1 cellular context compared by ENCODE assay signal in the genomic region with DNA sequence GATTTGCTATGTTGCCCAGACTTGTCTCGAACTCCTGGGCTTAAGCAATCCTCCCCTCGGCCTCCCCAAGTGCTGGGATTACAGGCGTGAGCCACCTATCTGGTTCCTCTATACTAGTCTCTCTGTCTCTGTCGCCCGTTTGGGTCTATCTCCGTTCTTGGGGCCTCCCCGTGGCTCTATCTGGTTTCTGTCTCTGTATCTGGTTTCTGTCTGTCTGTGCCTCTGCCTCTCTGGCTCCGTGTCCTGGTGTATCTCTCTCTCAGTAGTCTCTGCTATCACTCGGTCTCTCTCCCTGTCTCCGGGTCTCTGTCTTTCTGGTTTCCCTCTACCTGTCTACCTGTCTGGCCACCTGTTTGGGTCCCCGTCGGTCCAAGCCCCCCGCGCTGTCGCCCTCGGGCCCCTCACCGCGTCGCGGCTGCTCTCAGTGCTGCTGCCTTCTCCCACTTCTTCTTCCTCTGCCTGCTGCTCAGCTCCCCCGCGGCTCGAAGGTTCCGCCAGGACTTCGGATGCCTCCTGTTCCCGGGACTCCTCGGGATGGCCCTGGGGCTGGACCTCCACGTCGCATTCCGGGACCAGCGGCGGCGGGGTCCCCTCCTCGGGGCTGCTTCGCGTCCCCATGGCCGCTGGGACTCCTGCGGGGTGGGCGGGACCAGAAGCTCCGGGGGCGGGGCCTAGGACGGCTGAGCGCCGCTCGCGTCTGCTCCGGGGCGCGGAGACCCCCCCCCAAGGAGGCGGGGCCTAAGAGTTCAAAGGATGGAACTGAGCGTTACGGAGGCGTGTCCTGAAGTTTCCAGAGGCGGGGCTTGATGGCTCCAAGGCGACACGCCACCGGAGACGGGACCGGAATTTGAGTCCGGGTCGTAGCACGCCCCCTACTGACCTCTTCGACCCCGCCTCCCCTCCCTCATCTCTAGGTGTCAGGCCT.
A peak's percentile ranks its signal among the peaks of the same experiment; 100 is the strongest.
TF ChIP-seq lines count a peak whose summit lies in the region.

No MANE protein-coding gene starts in this region.

TF ChIP-seq in HepG2, 621 proteins besides CTCF, POLR2A, EP300 and RAD21 (continued from another document and continues in another):
- TF ChIP-seq, protein P1, sequence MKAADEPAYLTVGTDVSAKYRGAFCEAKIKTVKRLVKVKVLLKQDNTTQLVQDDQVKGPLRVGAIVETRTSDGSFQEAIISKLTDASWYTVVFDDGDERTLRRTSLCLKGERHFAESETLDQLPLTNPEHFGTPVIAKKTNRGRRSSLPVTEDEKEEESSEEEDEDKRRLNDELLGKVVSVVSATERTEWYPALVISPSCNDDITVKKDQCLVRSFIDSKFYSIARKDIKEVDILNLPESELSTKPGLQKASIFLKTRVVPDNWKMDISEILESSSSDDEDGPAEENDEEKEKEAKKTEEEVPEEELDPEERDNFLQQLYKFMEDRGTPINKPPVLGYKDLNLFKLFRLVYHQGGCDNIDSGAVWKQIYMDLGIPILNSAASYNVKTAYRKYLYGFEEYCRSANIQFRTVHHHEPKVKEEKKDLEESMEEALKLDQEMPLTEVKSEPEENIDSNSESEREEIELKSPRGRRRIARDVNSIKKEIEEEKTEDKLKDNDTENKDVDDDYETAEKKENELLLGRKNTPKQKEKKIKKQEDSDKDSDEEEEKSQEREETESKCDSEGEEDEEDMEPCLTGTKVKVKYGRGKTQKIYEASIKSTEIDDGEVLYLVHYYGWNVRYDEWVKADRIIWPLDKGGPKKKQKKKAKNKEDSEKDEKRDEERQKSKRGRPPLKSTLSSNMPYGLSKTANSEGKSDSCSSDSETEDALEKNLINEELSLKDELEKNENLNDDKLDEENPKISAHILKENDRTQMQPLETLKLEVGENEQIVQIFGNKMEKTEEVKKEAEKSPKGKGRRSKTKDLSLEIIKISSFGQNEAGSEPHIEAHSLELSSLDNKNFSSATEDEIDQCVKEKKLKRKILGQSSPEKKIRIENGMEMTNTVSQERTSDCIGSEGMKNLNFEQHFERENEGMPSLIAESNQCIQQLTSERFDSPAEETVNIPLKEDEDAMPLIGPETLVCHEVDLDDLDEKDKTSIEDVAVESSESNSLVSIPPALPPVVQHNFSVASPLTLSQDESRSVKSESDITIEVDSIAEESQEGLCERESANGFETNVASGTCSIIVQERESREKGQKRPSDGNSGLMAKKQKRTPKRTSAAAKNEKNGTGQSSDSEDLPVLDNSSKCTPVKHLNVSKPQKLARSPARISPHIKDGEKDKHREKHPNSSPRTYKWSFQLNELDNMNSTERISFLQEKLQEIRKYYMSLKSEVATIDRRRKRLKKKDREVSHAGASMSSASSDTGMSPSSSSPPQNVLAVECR (CRISPR knock-in tag; IDR thresholded peaks at IDR 0.05; ENCODE audit: borderline replicate concordance), result peak; percentile 26; the same call in 1 of the 2 replicates
- TF ChIP-seq, protein P2, sequence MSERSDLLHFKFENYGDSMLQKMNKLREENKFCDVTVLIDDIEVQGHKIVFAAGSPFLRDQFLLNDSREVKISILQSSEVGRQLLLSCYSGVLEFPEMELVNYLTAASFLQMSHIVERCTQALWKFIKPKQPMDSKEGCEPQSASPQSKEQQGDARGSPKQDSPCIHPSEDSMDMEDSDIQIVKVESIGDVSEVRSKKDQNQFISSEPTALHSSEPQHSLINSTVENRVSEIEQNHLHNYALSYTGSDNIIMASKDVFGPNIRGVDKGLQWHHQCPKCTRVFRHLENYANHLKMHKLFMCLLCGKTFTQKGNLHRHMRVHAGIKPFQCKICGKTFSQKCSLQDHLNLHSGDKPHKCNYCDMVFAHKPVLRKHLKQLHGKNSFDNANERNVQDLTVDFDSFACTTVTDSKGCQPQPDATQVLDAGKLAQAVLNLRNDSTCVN (CRISPR knock-in tag; IDR thresholded peaks at IDR 0.05; ENCODE audit: borderline replicate concordance), result no peak
- TF ChIP-seq ZNF652 (CRISPR knock-in tag; IDR thresholded peaks at IDR 0.05; ENCODE audit: borderline replicate concordance, low read depth) (no peak), NFYB (CRISPR knock-in tag; IDR thresholded peaks at IDR 0.05) (no peak), SIN3A (IDR thresholded peaks at IDR 0.05; ENCODE audit: borderline replicate concordance, low read depth, low read length) (peak; percentile 64; the same call in 1 of the 2 replicates), ZNF792 (CRISPR knock-in tag; IDR thresholded peaks at IDR 0.05) (0 out of 2 replicates have a peak, but pooled peaks have one; percentile 21), ZNF549 (CRISPR knock-in tag; IDR thresholded peaks at IDR 0.05) (no peak), MAF1 (CRISPR knock-in tag; IDR thresholded peaks at IDR 0.05; ENCODE audit: borderline replicate concordance) (no peak), ZNF230 (CRISPR knock-in tag; IDR thresholded peaks at IDR 0.05) (peak; percentile 64; the same call in 1 of the 2 replicates), NONO (IDR thresholded peaks at IDR 0.05) (no peak), NONO (CRISPR knock-in tag; conservative IDR thresholded peaks at IDR 0.05) (no peak), HDAC1 (CRISPR knock-in tag; IDR thresholded peaks at IDR 0.05) (peak; percentile 43; the same call in 1 of the 2 replicates), ZZZ3 (CRISPR knock-in tag; IDR thresholded peaks at IDR 0.05; ENCODE audit: borderline replicate concordance) (0 out of 2 replicates have a peak, but pooled peaks have one; percentile 20), ZBTB7A (CRISPR knock-in tag; IDR thresholded peaks at IDR 0.05) (peak; percentile 89), ZBTB3 (CRISPR knock-in tag; IDR thresholded peaks at IDR 0.05; ENCODE audit: borderline replicate concordance, low read depth) (no peak), ZNF343 (CRISPR knock-in tag; IDR thresholded peaks at IDR 0.05) (0 out of 2 replicates have a peak, but pooled peaks have one; percentile 27), SAFB2 (CRISPR knock-in tag; IDR thresholded peaks at IDR 0.05; ENCODE audit: borderline replicate concordance, low read depth) (no peak; the same call in 1 of the 2 replicates), FOXA3 (CRISPR knock-in tag; IDR thresholded peaks at IDR 0.05) (no peak; the same call in 1 of the 2 replicates), SMC3 (IDR thresholded peaks at IDR 0.05; ENCODE audit: low read length) (no peak), ZSCAN25 (CRISPR knock-in tag; IDR thresholded peaks at IDR 0.05) (no peak), ZFP36L1 (CRISPR knock-in tag; IDR thresholded peaks at IDR 0.05) (peak; percentile 8; the same call in 1 of the 2 replicates), GTF3A (CRISPR knock-in tag; conservative IDR thresholded peaks at IDR 0.05) (no peak), TOE1 (CRISPR knock-in tag; IDR thresholded peaks at IDR 0.05) (no peak), ZBTB20 (CRISPR knock-in tag; IDR thresholded peaks at IDR 0.05; ENCODE audit: borderline replicate concordance, low read depth) (peak; percentile 46; the same call in 1 of the 2 replicates), SIX1 (CRISPR knock-in tag; IDR thresholded peaks at IDR 0.05; ENCODE audit: borderline replicate concordance) (0 out of 2 replicates have a peak, but pooled peaks have one; percentile 9), ZNF3 (CRISPR knock-in tag; IDR thresholded peaks at IDR 0.05) (no peak), ZSCAN31 (CRISPR knock-in tag; IDR thresholded peaks at IDR 0.05; ENCODE audit: low read depth) (no peak), ZNF180 (CRISPR knock-in tag; IDR thresholded peaks at IDR 0.05; ENCODE audit: borderline replicate concordance, low read depth) (no peak), ARNT2 (CRISPR knock-in tag; IDR thresholded peaks at IDR 0.05; ENCODE audit: low read depth) (no peak), ZKSCAN8 (CRISPR knock-in tag; IDR thresholded peaks at IDR 0.05; ENCODE audit: borderline replicate concordance) (no peak), FOXK2 (IDR thresholded peaks at IDR 0.05) (no peak), SRY (CRISPR knock-in tag; IDR thresholded peaks at IDR 0.05) (no peak), ZNF768 (CRISPR knock-in tag; IDR thresholded peaks at IDR 0.05) (peak; percentile 53; the same call in 1 of the 2 replicates)
- TF ChIP-seq, protein P3, sequence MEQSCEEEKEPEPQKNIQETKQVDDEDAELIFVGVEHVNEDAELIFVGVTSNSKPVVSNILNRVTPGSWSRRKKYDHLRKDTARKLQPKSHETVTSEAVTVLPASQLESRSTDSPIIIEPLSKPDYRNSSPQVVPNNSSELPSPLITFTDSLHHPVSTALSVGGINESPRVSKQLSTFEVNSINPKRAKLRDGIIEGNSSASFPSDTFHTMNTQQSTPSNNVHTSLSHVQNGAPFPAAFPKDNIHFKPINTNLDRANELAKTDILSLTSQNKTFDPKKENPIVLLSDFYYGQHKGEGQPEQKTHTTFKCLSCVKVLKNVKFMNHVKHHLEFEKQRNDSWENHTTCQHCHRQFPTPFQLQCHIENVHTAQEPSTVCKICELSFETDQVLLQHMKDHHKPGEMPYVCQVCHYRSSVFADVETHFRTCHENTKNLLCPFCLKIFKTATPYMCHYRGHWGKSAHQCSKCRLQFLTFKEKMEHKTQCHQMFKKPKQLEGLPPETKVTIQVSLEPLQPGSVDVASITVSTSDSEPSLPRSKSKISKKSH (CRISPR knock-in tag; IDR thresholded peaks at IDR 0.05; ENCODE audit: borderline replicate concordance), result no peak
- TF ChIP-seq, protein P4, sequence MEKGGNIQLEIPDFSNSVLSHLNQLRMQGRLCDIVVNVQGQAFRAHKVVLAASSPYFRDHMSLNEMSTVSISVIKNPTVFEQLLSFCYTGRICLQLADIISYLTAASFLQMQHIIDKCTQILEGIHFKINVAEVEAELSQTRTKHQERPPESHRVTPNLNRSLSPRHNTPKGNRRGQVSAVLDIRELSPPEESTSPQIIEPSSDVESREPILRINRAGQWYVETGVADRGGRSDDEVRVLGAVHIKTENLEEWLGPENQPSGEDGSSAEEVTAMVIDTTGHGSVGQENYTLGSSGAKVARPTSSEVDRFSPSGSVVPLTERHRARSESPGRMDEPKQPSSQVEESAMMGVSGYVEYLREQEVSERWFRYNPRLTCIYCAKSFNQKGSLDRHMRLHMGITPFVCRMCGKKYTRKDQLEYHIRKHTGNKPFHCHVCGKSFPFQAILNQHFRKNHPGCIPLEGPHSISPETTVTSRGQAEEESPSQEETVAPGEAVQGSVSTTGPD (CRISPR knock-in tag; IDR thresholded peaks at IDR 0.05), result no peak
- TF ChIP-seq, protein P5, sequence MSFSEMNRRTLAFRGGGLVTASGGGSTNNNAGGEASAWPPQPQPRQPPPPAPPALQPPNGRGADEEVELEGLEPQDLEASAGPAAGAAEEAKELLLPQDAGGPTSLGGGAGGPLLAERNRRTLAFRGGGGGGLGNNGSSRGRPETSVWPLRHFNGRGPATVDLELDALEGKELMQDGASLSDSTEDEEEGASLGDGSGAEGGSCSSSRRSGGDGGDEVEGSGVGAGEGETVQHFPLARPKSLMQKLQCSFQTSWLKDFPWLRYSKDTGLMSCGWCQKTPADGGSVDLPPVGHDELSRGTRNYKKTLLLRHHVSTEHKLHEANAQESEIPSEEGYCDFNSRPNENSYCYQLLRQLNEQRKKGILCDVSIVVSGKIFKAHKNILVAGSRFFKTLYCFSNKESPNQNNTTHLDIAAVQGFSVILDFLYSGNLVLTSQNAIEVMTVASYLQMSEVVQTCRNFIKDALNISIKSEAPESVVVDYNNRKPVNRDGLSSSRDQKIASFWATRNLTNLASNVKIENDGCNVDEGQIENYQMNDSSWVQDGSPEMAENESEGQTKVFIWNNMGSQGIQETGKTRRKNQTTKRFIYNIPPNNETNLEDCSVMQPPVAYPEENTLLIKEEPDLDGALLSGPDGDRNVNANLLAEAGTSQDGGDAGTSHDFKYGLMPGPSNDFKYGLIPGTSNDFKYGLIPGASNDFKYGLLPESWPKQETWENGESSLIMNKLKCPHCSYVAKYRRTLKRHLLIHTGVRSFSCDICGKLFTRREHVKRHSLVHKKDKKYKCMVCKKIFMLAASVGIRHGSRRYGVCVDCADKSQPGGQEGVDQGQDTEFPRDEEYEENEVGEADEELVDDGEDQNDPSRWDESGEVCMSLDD (CRISPR knock-in tag; IDR thresholded peaks at IDR 0.05; ENCODE audit: borderline replicate concordance), result 0 out of 2 replicates have a peak, but pooled peaks have one; percentile 37
- TF ChIP-seq, protein P6, sequence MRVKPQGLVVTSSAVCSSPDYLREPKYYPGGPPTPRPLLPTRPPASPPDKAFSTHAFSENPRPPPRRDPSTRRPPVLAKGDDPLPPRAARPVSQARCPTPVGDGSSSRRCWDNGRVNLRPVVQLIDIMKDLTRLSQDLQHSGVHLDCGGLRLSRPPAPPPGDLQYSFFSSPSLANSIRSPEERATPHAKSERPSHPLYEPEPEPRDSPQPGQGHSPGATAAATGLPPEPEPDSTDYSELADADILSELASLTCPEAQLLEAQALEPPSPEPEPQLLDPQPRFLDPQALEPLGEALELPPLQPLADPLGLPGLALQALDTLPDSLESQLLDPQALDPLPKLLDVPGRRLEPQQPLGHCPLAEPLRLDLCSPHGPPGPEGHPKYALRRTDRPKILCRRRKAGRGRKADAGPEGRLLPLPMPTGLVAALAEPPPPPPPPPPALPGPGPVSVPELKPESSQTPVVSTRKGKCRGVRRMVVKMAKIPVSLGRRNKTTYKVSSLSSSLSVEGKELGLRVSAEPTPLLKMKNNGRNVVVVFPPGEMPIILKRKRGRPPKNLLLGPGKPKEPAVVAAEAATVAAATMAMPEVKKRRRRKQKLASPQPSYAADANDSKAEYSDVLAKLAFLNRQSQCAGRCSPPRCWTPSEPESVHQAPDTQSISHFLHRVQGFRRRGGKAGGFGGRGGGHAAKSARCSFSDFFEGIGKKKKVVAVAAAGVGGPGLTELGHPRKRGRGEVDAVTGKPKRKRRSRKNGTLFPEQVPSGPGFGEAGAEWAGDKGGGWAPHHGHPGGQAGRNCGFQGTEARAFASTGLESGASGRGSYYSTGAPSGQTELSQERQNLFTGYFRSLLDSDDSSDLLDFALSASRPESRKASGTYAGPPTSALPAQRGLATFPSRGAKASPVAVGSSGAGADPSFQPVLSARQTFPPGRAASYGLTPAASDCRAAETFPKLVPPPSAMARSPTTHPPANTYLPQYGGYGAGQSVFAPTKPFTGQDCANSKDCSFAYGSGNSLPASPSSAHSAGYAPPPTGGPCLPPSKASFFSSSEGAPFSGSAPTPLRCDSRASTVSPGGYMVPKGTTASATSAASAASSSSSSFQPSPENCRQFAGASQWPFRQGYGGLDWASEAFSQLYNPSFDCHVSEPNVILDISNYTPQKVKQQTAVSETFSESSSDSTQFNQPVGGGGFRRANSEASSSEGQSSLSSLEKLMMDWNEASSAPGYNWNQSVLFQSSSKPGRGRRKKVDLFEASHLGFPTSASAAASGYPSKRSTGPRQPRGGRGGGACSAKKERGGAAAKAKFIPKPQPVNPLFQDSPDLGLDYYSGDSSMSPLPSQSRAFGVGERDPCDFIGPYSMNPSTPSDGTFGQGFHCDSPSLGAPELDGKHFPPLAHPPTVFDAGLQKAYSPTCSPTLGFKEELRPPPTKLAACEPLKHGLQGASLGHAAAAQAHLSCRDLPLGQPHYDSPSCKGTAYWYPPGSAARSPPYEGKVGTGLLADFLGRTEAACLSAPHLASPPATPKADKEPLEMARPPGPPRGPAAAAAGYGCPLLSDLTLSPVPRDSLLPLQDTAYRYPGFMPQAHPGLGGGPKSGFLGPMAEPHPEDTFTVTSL (CRISPR knock-in tag; IDR thresholded peaks at IDR 0.05; ENCODE audit: borderline replicate concordance), result no peak
- TF ChIP-seq, protein P7, sequence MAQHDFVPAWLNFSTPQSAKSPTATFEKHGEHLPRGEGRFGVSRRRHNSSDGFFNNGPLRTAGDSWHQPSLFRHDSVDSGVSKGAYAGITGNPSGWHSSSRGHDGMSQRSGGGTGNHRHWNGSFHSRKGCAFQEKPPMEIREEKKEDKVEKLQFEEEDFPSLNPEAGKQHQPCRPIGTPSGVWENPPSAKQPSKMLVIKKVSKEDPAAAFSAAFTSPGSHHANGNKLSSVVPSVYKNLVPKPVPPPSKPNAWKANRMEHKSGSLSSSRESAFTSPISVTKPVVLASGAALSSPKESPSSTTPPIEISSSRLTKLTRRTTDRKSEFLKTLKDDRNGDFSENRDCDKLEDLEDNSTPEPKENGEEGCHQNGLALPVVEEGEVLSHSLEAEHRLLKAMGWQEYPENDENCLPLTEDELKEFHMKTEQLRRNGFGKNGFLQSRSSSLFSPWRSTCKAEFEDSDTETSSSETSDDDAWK (CRISPR knock-in tag; IDR thresholded peaks at IDR 0.05), result no peak
